Comparison of ENCODE assay signal across 1 cellular context in genomic region chr17:8187517-8188407, GRCh38.
A peak's percentile ranks its signal among the peaks of the same experiment; 100 is the strongest.
TF ChIP-seq lines count a peak whose summit lies in the region.

No MANE protein-coding gene starts in this region.

TF ChIP-seq in SK-N-SH, 30 proteins besides CTCF, POLR2A, EP300 and RAD21 (continued from another document):
- TF ChIP-seq REST (IDR thresholded peaks at IDR 0.05; ENCODE audit: low read depth, low read length) (0 out of 2 replicates have a peak, but pooled peaks have one; percentile 55), FOXM1 (IDR thresholded peaks at IDR 0.05; ENCODE audit: low read depth) (no peak), TAF1 (IDR thresholded peaks at IDR 0.05; ENCODE audit: borderline replicate concordance, low read depth, low read length) (peak; percentile 16; the same call in 1 of the 2 replicates), ZBTB33 (IDR thresholded peaks at IDR 0.05; ENCODE audit: borderline replicate concordance, low read depth) (no peak; the same call in 1 of the 2 replicates), IRF3 (IDR thresholded peaks at IDR 0.05; ENCODE audit: low read depth, low read length) (no peak; the same call in 1 of the 2 replicates), FOXJ3 (CRISPR knock-in tag; IDR thresholded peaks at IDR 0.05) (no peak), USF1 (IDR thresholded peaks at IDR 0.05; ENCODE audit: borderline replicate concordance, low read depth) (peak; percentile 76), JUND (IDR thresholded peaks at IDR 0.05) (no peak), ELF1 (IDR thresholded peaks at IDR 0.05) (no peak), RXRA (IDR thresholded peaks at IDR 0.05; ENCODE audit: borderline replicate concordance, low read depth) (peak; percentile 57; the same call in 1 of the 2 replicates), USF2 (IDR thresholded peaks at IDR 0.05; ENCODE audit: borderline replicate concordance, low read depth, low read length) (no peak), MEF2A (IDR thresholded peaks at IDR 0.05; ENCODE audit: borderline replicate concordance, low read depth) (no peak), MXI1 (IDR thresholded peaks at IDR 0.05; ENCODE audit: low read depth, low read length) (peak; percentile 99), YY1 (IDR thresholded peaks at IDR 0.05; ENCODE audit: low read depth) (peak; percentile 62; the same call in 1 of the 2 replicates), MAX (IDR thresholded peaks at IDR 0.05; ENCODE audit: low read depth) (peak; percentile 97)
